Comparison of ENCODE assay signal across 17 cellular contexts in the genomic region with DNA sequence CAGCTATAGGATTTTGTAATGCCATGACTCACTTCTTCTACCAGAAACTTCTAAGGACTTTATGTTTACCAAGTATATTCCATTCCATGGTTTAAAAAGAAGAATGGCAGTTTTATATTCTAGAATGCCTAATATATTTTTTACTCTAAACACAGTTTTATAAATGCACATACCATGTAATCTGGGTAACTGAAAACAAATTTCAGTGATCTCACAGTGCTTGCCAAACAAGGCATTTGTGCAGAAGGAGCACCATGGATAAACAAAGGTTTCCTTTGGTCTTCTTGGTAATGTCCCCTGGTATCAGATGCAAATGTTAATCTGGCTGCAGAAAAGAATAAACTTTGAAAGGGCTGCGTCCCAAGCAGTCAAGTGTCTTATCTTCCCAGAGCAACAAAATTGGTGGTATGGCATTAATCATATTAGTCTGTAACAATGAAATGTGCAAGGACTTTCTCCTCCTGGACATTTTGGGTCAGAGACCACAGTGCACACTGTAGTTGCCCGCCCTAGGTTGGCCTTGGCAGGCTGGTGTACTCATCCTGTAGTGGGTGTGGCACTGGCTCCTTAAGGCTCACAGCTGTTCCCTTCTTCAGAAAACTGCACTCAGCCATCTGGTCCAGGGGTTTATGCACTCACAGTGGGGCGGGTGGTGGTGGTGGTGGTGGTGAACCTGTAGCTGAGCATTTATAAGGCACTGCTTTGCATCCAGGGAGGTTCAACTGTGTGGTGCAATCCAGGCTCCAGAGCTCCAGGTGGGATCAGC. TPM values are rescaled to one million over a fixed set of nuclear protein-coding genes. Genes with fewer than 3 reads are reported as not detected.
DNase-seq lines count a peak whose midpoint lies in the region; ATAC-seq and TF ChIP-seq lines count a peak whose summit lies in the region.
"Had no signal": no experiment of that assay in that cellular context is flagged by ENCODE, and none has a peak within 500 bp of the region (broad histone marks: within the 10 kb centered on the region; RNA-seq: fewer than 3 reads in every experiment).

No MANE protein-coding gene starts in this region.

- no peak overlapping the region for H3K9ac ChIP-seq in colonic mucosa (ENCODE audit: low read depth in 2 of 2, low read length in 2 of 2)

- 84% methylated on average over 3 of the region's 3 CpGs for WGBS in suprapubic skin

- H3K4me3 ChIP-seq in colonic mucosa (no peak overlapping the region), mucosa of descending colon (no peak overlapping the region), suprapubic skin (no peak overlapping the region), tibial artery (no peak overlapping the region)

- no peaks in the 10 kb centered on the region for H3K27me3 ChIP-seq in colonic mucosa
- no peaks in the 10 kb centered on the region for H3K27me3 ChIP-seq in suprapubic skin
- H3K27me3 ChIP-seq in tibial artery: no peaks in the 10 kb centered on the region

- peaks cover 9 to 11% of the 10 kb centered on the region in 2 donors for H3K27me3 Mint-ChIP-seq in natural killer cell treated with Interleukin-12 subunit alpha and Interleukin-12 subunit beta and Interleukin-15 and Interleukin-18, amount 100 ng/mL, for 72 hours

- no peak for TF ChIP-seq EP300 in suprapubic skin (IDR thresholded peaks at IDR 0.05)

- TF ChIP-seq CTCF in colonic mucosa (IDR thresholded peaks at IDR 0.05): no peak
- TF ChIP-seq CTCF in mucosa of descending colon (IDR thresholded peaks at IDR 0.05): no peak
- TF ChIP-seq CTCF in suprapubic skin (IDR thresholded peaks at IDR 0.05): no peak
- no peak for TF ChIP-seq CTCF in tibial artery (IDR thresholded peaks at IDR 0.05)

- no peak overlapping the region for H3K4me3 Mint-ChIP-seq in natural killer cell treated with Interleukin-12 subunit alpha and Interleukin-12 subunit beta and Interleukin-15 and Interleukin-18, amount 100 ng/mL, for 72 hours
- H3K4me3 Mint-ChIP-seq: CD4-positive, alpha-beta memory T cell; H9 had no signal

- no peaks in the 10 kb centered on the region for H3K9me3 Mint-ChIP-seq in natural killer cell treated with Interleukin-12 subunit alpha and Interleukin-12 subunit beta and Interleukin-15 and Interleukin-18, amount 100 ng/mL, for 72 hours
- H3K9me3 Mint-ChIP-seq: CD4-positive, alpha-beta memory T cell; H9 had no signal

- intact Hi-C loops in colonic mucosa (cut with DNase I): no loop called here
- intact Hi-C loops in mucosa of descending colon (cut with DNase I, micrococcal nuclease): no loop called here
- intact Hi-C loops in tibial artery (cut with DNase I; ENCODE audit: low total_unique reads): no loop called here

- H3K4me1 ChIP-seq in colonic mucosa: no peaks in the 10 kb centered on the region
- H3K4me1 ChIP-seq in mucosa of descending colon (ENCODE audit: low read depth): peaks cover 3% of the 10 kb centered on the region
- no peaks in the 10 kb centered on the region for H3K4me1 ChIP-seq in suprapubic skin
- H3K4me1 ChIP-seq in tibial artery: no peaks in the 10 kb centered on the region

- no peaks in the 10 kb centered on the region for H3K9me3 ChIP-seq in colonic mucosa
- H3K9me3 ChIP-seq in mucosa of descending colon: no peaks in the 10 kb centered on the region
- no peaks in the 10 kb centered on the region for H3K9me3 ChIP-seq in suprapubic skin
- H3K9me3 ChIP-seq in tibial artery: no peaks in the 10 kb centered on the region

- no peaks in the 10 kb centered on the region for H3K36me3 Mint-ChIP-seq in natural killer cell treated with Interleukin-12 subunit alpha and Interleukin-12 subunit beta and Interleukin-15 and Interleukin-18, amount 100 ng/mL, for 72 hours
- H3K36me3 Mint-ChIP-seq: CD4-positive, alpha-beta memory T cell had no signal

- no peak for TF ChIP-seq POLR2A in suprapubic skin (IDR thresholded peaks at IDR 0.05)

- no peak overlapping the region for H3K27ac ChIP-seq in colonic mucosa
- H3K27ac ChIP-seq in suprapubic skin: no peak overlapping the region
- no peak overlapping the region for H3K27ac ChIP-seq in tibial artery
- H3K27ac ChIP-seq: 22Rv1 had no signal

- no peaks in the 10 kb centered on the region for H3K4me1 Mint-ChIP-seq in natural killer cell treated with Interleukin-12 subunit alpha and Interleukin-12 subunit beta and Interleukin-15 and Interleukin-18, amount 100 ng/mL, for 72 hours (ENCODE audit: low read depth in 2 of 2)
- H3K4me1 Mint-ChIP-seq: CD4-positive, alpha-beta memory T cell had no signal

- H3K36me3 ChIP-seq in colonic mucosa (no peaks in the 10 kb centered on the region), mucosa of descending colon (ENCODE audit: low read depth) (no peaks in the 10 kb centered on the region), suprapubic skin (no peaks in the 10 kb centered on the region), tibial artery (no peaks in the 10 kb centered on the region)

- DNase-seq in D341Med (ENCODE audit: low spot score): peak; percentile 73
- peak; percentile 94 to 96 for DNase-seq in NCI-H524 (lab: John Stamatoyannopoulos, UW)
- DNase-seq in colonic mucosa: peak; percentile 29
- DNase-seq in mucosa of descending colon: no peak
- DNase-seq in natural killer cell treated with Interleukin-12 subunit alpha and Interleukin-12 subunit beta and Interleukin-15 and Interleukin-18, amount 100 ng/mL, for 72 hours (ENCODE audit: low spot score): no peak
- no peak for DNase-seq in activated CD4-positive, alpha-beta T cell treated with anti-CD3 and anti-CD28 coated beads for 48 hours
- no peak for DNase-seq in suprapubic skin (ENCODE audit: low spot score in 2 of 2)
- no peak for DNase-seq in tibial artery
- DNase-seq: Calu3; CD4-positive, alpha-beta memory T cell; DMS79 treated with DMSO at 0.1 percent for 48 hours; H9; NCI-H1105 treated with DMSO at 0.1 percent for 48 hours; NCI-H187 treated with DMSO at 0.1 percent for 48 hours; NCI-H510A; SHP77 treated with DMSO at 0.1 percent for 48 hours had no signal

- ATAC-seq in mucosa of descending colon: peak; percentile 60
- no peak for ATAC-seq in natural killer cell treated with Interleukin-12 subunit alpha and Interleukin-12 subunit beta and Interleukin-15 and Interleukin-18, amount 100 ng/mL, for 72 hours

- H3K27ac Mint-ChIP-seq in natural killer cell treated with Interleukin-12 subunit alpha and Interleukin-12 subunit beta and Interleukin-15 and Interleukin-18, amount 100 ng/mL, for 72 hours: no peak overlapping the region
- H3K27ac Mint-ChIP-seq: H9 had no signal

RNA-seq across cellular contexts. Expression of a gene that starts 56.7 kb away (rescaled TPM):
- total RNA-seq in colonic mucosa (under 1 TPM in 1 of 2 donors, not detected in 1; 0.27 TPM), mucosa of descending colon (under 1 TPM in 1 of 3 donors, not detected in 2; 0.22 TPM), suprapubic skin (100 to 1,000 TPM; 212 to 642 (median 282) TPM)
- not detected for total RNA-seq in natural killer cell treated with Interleukin-12 subunit alpha and Interleukin-12 subunit beta and Interleukin-15 and Interleukin-18, amount 100 ng/mL, for 72 hours
- total RNA-seq: Calu3; CD4-positive, alpha-beta memory T cell; H9 had no signal

Comparison
In these comparisons a context has a peak if more than half of its experiments do, and no peak if none do; other contexts are left out.
1. DNase-seq: peak in D341Med (single experiment), NCI-H524 (2 of 2) and colonic mucosa (single experiment); none in mucosa of descending colon (0 of 3), natural killer cell treated with Interleukin-12 subunit alpha and Interleukin-12 subunit beta and Interleukin-15 and Interleukin-18, amount 100 ng/mL, for 72 hours (single experiment), activated CD4-positive, alpha-beta T cell treated with anti-CD3 and anti-CD28 coated beads for 48 hours (single experiment), suprapubic skin (0 of 2) and tibial artery (0 of 2).
2. RNA of a gene that starts 56.7 kb away (total RNA-seq): 212 to 642 TPM in suprapubic skin; 0.27 TPM in colonic mucosa, 0.22 TPM in mucosa of descending colon and not detected in natural killer cell treated with Interleukin-12 subunit alpha and Interleukin-12 subunit beta and Interleukin-15 and Interleukin-18, amount 100 ng/mL, for 72 hours; every median in the first group is over 100 times any median in the second.